ENCODE assay signal across 8 cellular contexts in the genomic region with DNA sequence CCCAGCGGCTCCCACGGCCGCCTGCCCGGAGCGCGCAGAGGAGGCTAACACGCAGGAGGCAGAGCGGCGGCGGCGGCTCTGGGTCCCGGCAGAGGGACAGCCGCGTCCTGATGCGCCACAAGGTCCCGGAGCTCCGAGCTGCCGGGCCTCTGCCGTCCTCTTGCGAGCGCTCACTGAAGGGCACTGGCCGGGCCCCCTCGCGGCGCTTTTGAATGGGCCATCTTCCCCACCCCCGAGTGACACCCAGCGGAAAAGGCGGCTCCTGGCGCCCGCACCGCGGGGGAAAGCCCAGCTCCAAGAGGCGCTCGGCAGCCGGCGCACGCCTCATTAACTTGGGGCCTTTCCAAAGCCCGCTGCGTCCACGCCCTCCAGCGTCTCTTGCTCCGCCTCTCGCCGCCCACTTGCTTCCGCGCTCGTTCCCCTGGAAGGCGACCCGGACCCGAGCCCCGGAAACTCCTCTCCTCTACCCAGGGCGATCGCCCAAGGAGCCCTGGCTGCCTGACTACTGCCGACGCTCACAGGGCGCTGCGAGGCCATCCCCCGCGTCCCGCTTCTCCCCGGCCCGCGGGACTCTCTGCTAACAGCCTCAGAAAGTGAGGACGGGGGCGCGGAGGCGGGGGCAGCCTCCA. TPM values are rescaled to one million over a fixed set of nuclear protein-coding genes. Genes with fewer than 3 reads are reported as not detected.
DNase-seq lines count a peak whose midpoint lies in the region; ATAC-seq, FAIRE-seq and TF ChIP-seq lines count a peak whose summit lies in the region.

PHLDA1 (minus strand) TSS at position 363 of the 629 bp plus-strand sequence.

- TF ChIP-seq POLR2A in body of pancreas (IDR thresholded peaks at IDR 0.05), result peak; percentile 84 to 96 (median 96)

- H3K9me3 ChIP-seq in body of pancreas (no peaks in the 10 kb centered on the region), iPS DF 6.9 (ENCODE audit: control insufficient read depth, insufficient read depth, low read length) (no peaks in the 10 kb centered on the region)

- H3K36me3 ChIP-seq in body of pancreas (replicated peaks in 1 of 2; ENCODE audit: insufficient read depth in 1 of 2, low read depth in 2 of 2), result no peaks in the 10 kb centered on the region
- H3K36me3 ChIP-seq in iPS DF 6.9 (ENCODE audit: control insufficient read depth, insufficient read depth, low read length), result no peaks in the 10 kb centered on the region

- DNase-seq in NCI-H2107 (lab: John Stamatoyannopoulos, UW) (peak; percentile 91), body of pancreas (peak; percentile 95 to 96 (median 96)), iPS DF 6.9 (ENCODE audit: low read depth, low spot score) (no peak), skeletal muscle cell (ENCODE audit: low read depth) (peak; percentile 93)

- H3K27me3 ChIP-seq in body of pancreas (no peaks in the 10 kb centered on the region), iPS DF 6.9 (ENCODE audit: control insufficient read depth, insufficient read depth, low read length) (no peaks in the 10 kb centered on the region)

- peaks cover 36% of the 10 kb centered on the region for H3K4me1 ChIP-seq in body of pancreas
- no peaks in the 10 kb centered on the region for H3K4me1 ChIP-seq in iPS DF 6.9 (ENCODE audit: control insufficient read depth, insufficient read depth, low read length)

- H3K27ac ChIP-seq in body of pancreas, result peak within 1 kb of the TSS; percentile 94 to 99 (median 98)
- no peak within 1 kb of the TSS for H3K27ac ChIP-seq in iPS DF 6.9 (ENCODE audit: low read length)

- WGBS in body of pancreas, 2 donors, result 0 to 1% methylated on average over 15 to 62 of the region's 67 CpGs
- no CpG with 5 or more reads among the region's 67 CpGs for WGBS in iPS DF 6.9 (ENCODE audit: insufficient coverage, insufficient read length)

- H3K4me3 ChIP-seq in body of pancreas, result peak within 1 kb of the TSS; percentile 62 to 69
- peak within 1 kb of the TSS; percentile 71 for H3K4me3 ChIP-seq in iPS DF 6.9 (ENCODE audit: low read length)
- H3K4me3 ChIP-seq in skeletal muscle cell (ENCODE audit: low read depth, low read length), result peak within 1 kb of the TSS; percentile 68

- peak; percentile 83 for ATAC-seq in GM18520 (IDR thresholded peaks at IDR 0.05; ENCODE audit: unreplicated experiment)
- peak; percentile 80 for ATAC-seq in HG03064 (IDR thresholded peaks at IDR 0.05; ENCODE audit: low read depth, unreplicated experiment)
- peak; percentile 90 for ATAC-seq in body of pancreas

- intact Hi-C loops in body of pancreas (cut with DNase I), result no loop called here

- FAIRE-seq in A204.1 (lab: Jason Lieb, UNC), result peak; percentile 90
- FAIRE-seq in TTC549 (lab: Jason Lieb, UNC), result peak; percentile 48

- TF ChIP-seq CTCF in body of pancreas (IDR thresholded peaks at IDR 0.05), result peak; percentile 37 to 89 (median 85)

RNA-seq across cellular contexts. Expression of gene PHLDA1, which starts in this region (rescaled TPM):
- 10 to 100 TPM; 11.9 to 22.4 TPM for total RNA-seq in body of pancreas
